In the genomic region with DNA sequence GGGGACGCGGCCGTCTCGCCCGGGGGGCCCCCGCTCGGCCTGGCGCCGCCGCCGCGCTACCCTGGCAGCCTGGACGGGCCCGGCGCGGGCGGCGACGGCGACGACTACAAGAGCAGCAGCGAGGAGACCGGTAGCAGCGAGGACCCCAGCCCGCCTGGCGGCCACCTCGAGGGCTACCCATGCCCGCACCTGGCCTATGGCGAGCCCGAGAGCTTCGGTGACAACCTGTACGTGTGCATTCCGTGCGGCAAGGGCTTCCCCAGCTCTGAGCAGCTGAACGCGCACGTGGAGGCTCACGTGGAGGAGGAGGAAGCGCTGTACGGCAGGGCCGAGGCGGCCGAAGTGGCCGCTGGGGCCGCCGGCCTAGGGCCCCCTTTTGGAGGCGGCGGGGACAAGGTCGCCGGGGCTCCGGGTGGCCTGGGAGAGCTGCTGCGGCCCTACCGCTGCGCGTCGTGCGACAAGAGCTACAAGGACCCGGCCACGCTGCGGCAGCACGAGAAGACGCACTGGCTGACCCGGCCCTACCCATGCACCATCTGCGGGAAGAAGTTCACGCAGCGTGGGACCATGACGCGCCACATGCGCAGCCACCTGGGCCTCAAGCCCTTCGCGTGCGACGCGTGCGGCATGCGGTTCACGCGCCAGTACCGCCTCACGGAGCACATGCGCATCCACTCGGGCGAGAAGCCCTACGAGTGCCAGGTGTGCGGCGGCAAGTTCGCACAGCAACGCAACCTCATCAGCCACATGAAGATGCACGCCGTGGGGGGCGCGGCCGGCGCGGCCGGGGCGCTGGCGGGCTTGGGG, we compare ENCODE assay signal across 9 cellular contexts. TPM values are rescaled to one million over a fixed set of nuclear protein-coding genes. Genes with fewer than 3 reads are reported as not detected.
A peak's percentile ranks its signal among the peaks of the same experiment; 100 is the strongest.
DNase-seq lines count a peak whose midpoint lies in the region; ATAC-seq, FAIRE-seq and TF ChIP-seq lines count a peak whose summit lies in the region.
"Had no signal": no experiment of that assay in that cellular context is flagged by ENCODE, and none has a peak within 500 bp of the region (broad histone marks: within the 10 kb centered on the region; RNA-seq: fewer than 3 reads in every experiment).

No MANE protein-coding gene starts in this region.

- H3K9me3 ChIP-seq in right cardiac atrium (ENCODE audit: control insufficient read depth, low read length) (no peaks in the 10 kb centered on the region), aorta (ENCODE audit: control insufficient read depth, low read length) (no peaks in the 10 kb centered on the region)

- no peaks in the 10 kb centered on the region for H3K9me3 Mint-ChIP-seq in activated CD8-positive, alpha-beta T cell treated with anti-CD3 and anti-CD28 coated beads, Interleukin-2, amount 10 ng/mL, durations not matched to agents 7 days and 5 days (ENCODE audit: insufficient read depth)
- no peaks in the 10 kb centered on the region for H3K9me3 Mint-ChIP-seq in stimulated activated effector memory CD8-positive, alpha-beta T cell treated with anti-CD3 and anti-CD28 coated beads, Interleukin-12 subunit alpha, Interleukin-12 subunit beta, amount 100 ng/mL, for 72 hours
- H3K9me3 Mint-ChIP-seq: naive thymus-derived CD4-positive, alpha-beta T cell had no signal

- CTCF ChIA-PET in activated CD8-positive, alpha-beta T cell treated with anti-CD3 and anti-CD28 coated beads, Interleukin-2, amount 10 ng/mL, durations not matched to agents 7 days and 5 days (lab: Charles Lee): interaction anchor here (0.6 to 8.5 kb wide), 23 partner anchors 10 to 334 kb away, joined by 3 to 343 read pairs (median 5); a partner anchor contains a TSS

- no peaks in the 10 kb centered on the region for H3K27me3 ChIP-seq in right cardiac atrium (ENCODE audit: control insufficient read depth, insufficient read depth)
- H3K27me3 ChIP-seq in aorta (ENCODE audit: control insufficient read depth in 1 of 2, insufficient read depth in 2 of 2, low read length in 1 of 2): no peaks in the 10 kb centered on the region

- H3K27me3 Mint-ChIP-seq in activated CD8-positive, alpha-beta T cell treated with anti-CD3 and anti-CD28 coated beads, Interleukin-2, amount 10 ng/mL, durations not matched to agents 7 days and 5 days (ENCODE audit: low read depth): peaks cover 4% of the 10 kb centered on the region

- no peaks in the 10 kb centered on the region for H3K36me3 ChIP-seq in aorta (ENCODE audit: control insufficient read depth in 1 of 2, insufficient read depth in 2 of 2, low read length in 1 of 2)

- intact Hi-C loops in right cardiac atrium (cut with DNase I) (loop anchor here in 2 of 4 donors (2.0 to 5.0 kb wide), 2 partner anchors 33 to 184 kb away; no protein-coding TSS in a partner anchor), aorta (cut with DNase I) (loop anchor here in 1 of 2 donors (5.0 kb wide), 1 partner anchor 294 kb away; no protein-coding TSS in a partner anchor)

- DNase-seq in GM12892 (ENCODE audit: insufficient read length) (no peak), right cardiac atrium (peak in 2 of 3 donors; percentile 75 to 77), aorta (no peak), NCI-H226 (no peak)
- peak; percentile 58 for DNase-seq in activated CD8-positive, alpha-beta T cell treated with anti-CD3 and anti-CD28 coated beads, Interleukin-2, amount 10 ng/mL, durations not matched to agents 7 days and 5 days
- no peak for DNase-seq in stimulated activated effector memory CD8-positive, alpha-beta T cell treated with anti-CD3 and anti-CD28 coated beads, Interleukin-12 subunit alpha, Interleukin-12 subunit beta, amount 100 ng/mL, for 72 hours (ENCODE audit: low spot score in 2 of 2)

- peak overlapping the region; percentile 9 for H3K27ac ChIP-seq in right cardiac atrium (ENCODE audit: low read length)
- no peak overlapping the region for H3K27ac ChIP-seq in aorta (ENCODE audit: low read depth in 1 of 2, low read length in 2 of 2)

- peaks cover 1% of the 10 kb centered on the region for H3K4me1 ChIP-seq in right cardiac atrium (ENCODE audit: control insufficient read depth, insufficient read depth, low read length)
- no peaks in the 10 kb centered on the region for H3K4me1 ChIP-seq in aorta (ENCODE audit: control insufficient read depth in 1 of 2, insufficient read depth in 2 of 2, low read length in 2 of 2)

- H3K4me3 ChIP-seq in right cardiac atrium (ENCODE audit: low read length) (peak overlapping the region; percentile 81), aorta (ENCODE audit: low read length in 2 of 2) (no peak overlapping the region)

- H3K4me1 Mint-ChIP-seq in activated CD8-positive, alpha-beta T cell treated with anti-CD3 and anti-CD28 coated beads, Interleukin-2, amount 10 ng/mL, durations not matched to agents 7 days and 5 days (ENCODE audit: low read depth): peaks cover 48% of the 10 kb centered on the region
- peaks cover 39% of the 10 kb centered on the region for H3K4me1 Mint-ChIP-seq in stimulated activated effector memory CD8-positive, alpha-beta T cell treated with anti-CD3 and anti-CD28 coated beads, Interleukin-12 subunit alpha, Interleukin-12 subunit beta, amount 100 ng/mL, for 72 hours

- WGBS in right cardiac atrium: 21% methylated on average over 98 of the region's 98 CpGs
- 88 to 90% methylated on average over 98 of the region's 98 CpGs for WGBS in aorta, 2 donors

- H3K36me3 Mint-ChIP-seq in activated CD8-positive, alpha-beta T cell treated with anti-CD3 and anti-CD28 coated beads, Interleukin-2, amount 10 ng/mL, durations not matched to agents 7 days and 5 days (ENCODE audit: low read depth): peaks cover 42% of the 10 kb centered on the region
- peaks cover 82% of the 10 kb centered on the region for H3K36me3 Mint-ChIP-seq in stimulated activated effector memory CD8-positive, alpha-beta T cell treated with anti-CD3 and anti-CD28 coated beads, Interleukin-12 subunit alpha, Interleukin-12 subunit beta, amount 100 ng/mL, for 72 hours

- H3K4me3 Mint-ChIP-seq in activated CD8-positive, alpha-beta T cell treated with anti-CD3 and anti-CD28 coated beads, Interleukin-2, amount 10 ng/mL, durations not matched to agents 7 days and 5 days: peak overlapping the region; percentile 65
- peak overlapping the region; percentile 34 for H3K4me3 Mint-ChIP-seq in stimulated activated effector memory CD8-positive, alpha-beta T cell treated with anti-CD3 and anti-CD28 coated beads, Interleukin-12 subunit alpha, Interleukin-12 subunit beta, amount 100 ng/mL, for 72 hours

- POLR2A ChIA-PET in activated CD8-positive, alpha-beta T cell treated with anti-CD3 and anti-CD28 coated beads, Interleukin-2, amount 10 ng/mL, durations not matched to agents 7 days and 5 days (lab: Charles Lee): interaction anchor here (0.6 to 5.9 kb wide), 11 partner anchors 10 to 245 kb away, joined by 3 to 58 read pairs (median 4); a partner anchor contains a TSS

- FAIRE-seq in GM12892 (lab: Jason Lieb, UNC): no peak

- H3K27ac Mint-ChIP-seq in activated CD8-positive, alpha-beta T cell treated with anti-CD3 and anti-CD28 coated beads, Interleukin-2, amount 10 ng/mL, durations not matched to agents 7 days and 5 days: peak overlapping the region; percentile 74
- H3K27ac Mint-ChIP-seq in stimulated activated effector memory CD8-positive, alpha-beta T cell treated with anti-CD3 and anti-CD28 coated beads, Interleukin-12 subunit alpha, Interleukin-12 subunit beta, amount 100 ng/mL, for 72 hours: peak overlapping the region; percentile 48

- 0 out of 2 replicates have a peak, but pooled peaks have one; percentile 33 for TF ChIP-seq POLR2A in GM12892 (IDR thresholded peaks at IDR 0.05; ENCODE audit: low read depth, low read length)

- ATAC-seq in activated CD8-positive, alpha-beta T cell treated with anti-CD3 and anti-CD28 coated beads, Interleukin-2, amount 10 ng/mL, durations not matched to agents 7 days and 5 days: no peak
- ATAC-seq in right cardiac atrium: no peak
- ATAC-seq in stimulated activated effector memory CD8-positive, alpha-beta T cell treated with anti-CD3 and anti-CD28 coated beads, Interleukin-12 subunit alpha, Interleukin-12 subunit beta, amount 100 ng/mL, for 72 hours: no peak
- ATAC-seq in aorta (ENCODE audit: low FRiP score): no peak
- no peak for ATAC-seq in HG02763 (IDR thresholded peaks at IDR 0.05; ENCODE audit: unreplicated experiment)
- ATAC-seq in HG03045 (IDR thresholded peaks at IDR 0.05; ENCODE audit: unreplicated experiment): no peak

RNA-seq across cellular contexts. Expression of a gene that starts 3.0 kb away (rescaled TPM):
- polyA plus RNA-seq in GM12892 (2012; ENCODE audit: missing spikeins): 8.3 TPM
- 10 to 100 TPM; 66.8 to 70.8 TPM for total RNA-seq in activated CD8-positive, alpha-beta T cell treated with anti-CD3 and anti-CD28 coated beads, Interleukin-2, amount 10 ng/mL, durations not matched to agents 7 days and 5 days
- total RNA-seq in right cardiac atrium (10 to 100 TPM; 16.9 to 33.0 (median 24.7) TPM), aorta (10 to 100 TPM; 27.2 to 69.2 TPM)
- polyA plus RNA-seq in right cardiac atrium (10.3 TPM), aorta (1 to 10 TPM; 1.1 to 2.1 TPM)

RNA-seq across cellular contexts. Expression of a gene that starts 16.1 kb away (rescaled TPM):
- polyA plus RNA-seq in GM12892 (2012; ENCODE audit: missing spikeins): 19.0 TPM
- total RNA-seq in activated CD8-positive, alpha-beta T cell treated with anti-CD3 and anti-CD28 coated beads, Interleukin-2, amount 10 ng/mL, durations not matched to agents 7 days and 5 days: 10 to 100 TPM; 34.9 to 40.1 TPM
- 10 to 100 TPM; 15.3 to 29.4 (median 20.5) TPM for total RNA-seq in right cardiac atrium
- 35.6 TPM for polyA plus RNA-seq in right cardiac atrium
- total RNA-seq in aorta: 10 to 100 TPM; 14.2 to 19.8 TPM
- polyA plus RNA-seq in aorta: 10 to 100 TPM; 20.3 to 54.0 TPM

RNA-seq across cellular contexts. Expression of a gene that starts 28.0 kb away (rescaled TPM):
- polyA plus RNA-seq in GM12892 (2012; ENCODE audit: missing spikeins): 16.9 TPM
- total RNA-seq in activated CD8-positive, alpha-beta T cell treated with anti-CD3 and anti-CD28 coated beads, Interleukin-2, amount 10 ng/mL, durations not matched to agents 7 days and 5 days: 10 to 100 TPM; 24.6 to 24.7 TPM
- total RNA-seq in right cardiac atrium (10 to 100 TPM; 24.7 to 30.7 (median 27.5) TPM), aorta (10 to 100 TPM; 26.1 to 38.8 TPM)
- polyA plus RNA-seq in right cardiac atrium (20.5 TPM), aorta (10 to 100 TPM in 1 of 2 donors, 1 to 10 TPM in 1; 6.3 to 62.9 TPM)

RNA-seq across cellular contexts. Expression of a gene that starts 32.8 kb away (rescaled TPM):
- polyA plus RNA-seq in GM12892 (2012; ENCODE audit: missing spikeins): not detected
- under 1 TPM; 0.10 to 0.18 TPM for total RNA-seq in activated CD8-positive, alpha-beta T cell treated with anti-CD3 and anti-CD28 coated beads, Interleukin-2, amount 10 ng/mL, durations not matched to agents 7 days and 5 days
- total RNA-seq in right cardiac atrium: 1 to 10 TPM; 3.9 to 5.7 (median 4.2) TPM
- polyA plus RNA-seq in right cardiac atrium: 5.4 TPM
- total RNA-seq in aorta: 1 to 10 TPM; 2.6 to 5.2 TPM
- 1 to 10 TPM in 1 of 2 donors, under 1 TPM in 1; 0.25 to 1.8 TPM for polyA plus RNA-seq in aorta

Comparison
In these comparisons a context has a peak if more than half of its experiments do, and no peak if none do; other contexts are left out.
1. DNase-seq: peak in activated CD8-positive, alpha-beta T cell treated with anti-CD3 and anti-CD28 coated beads, Interleukin-2, amount 10 ng/mL, durations not matched to agents 7 days and 5 days (single experiment) and right cardiac atrium (2 of 3); none in GM12892 (single experiment), stimulated activated effector memory CD8-positive, alpha-beta T cell treated with anti-CD3 and anti-CD28 coated beads, Interleukin-12 subunit alpha, Interleukin-12 subunit beta, amount 100 ng/mL, for 72 hours (0 of 2), aorta (0 of 2) and NCI-H226 (single experiment).